ENCODE assay signal across 7 cellular contexts in the genomic region with DNA sequence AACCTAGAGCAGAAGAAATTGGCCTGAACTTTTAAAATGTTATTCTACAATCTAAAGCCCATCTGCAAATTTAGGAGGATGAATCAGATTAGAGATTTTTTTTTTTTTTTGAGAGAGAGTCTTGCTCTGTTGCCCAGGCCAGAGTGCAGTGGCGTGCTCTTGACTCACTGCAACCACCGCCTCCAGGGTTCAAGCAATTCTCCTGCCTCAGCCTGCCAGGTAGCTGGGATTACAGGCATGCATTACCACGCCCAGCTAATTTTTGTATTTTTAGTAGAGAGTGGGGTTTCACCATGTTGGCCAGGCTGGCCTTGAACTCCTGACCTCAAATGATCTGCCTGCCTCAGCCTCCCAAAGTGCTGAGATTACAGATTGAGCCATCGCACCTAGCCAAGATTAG. TPM values are rescaled to one million over a fixed set of nuclear protein-coding genes. Genes with fewer than 3 reads are reported as not detected.
DNase-seq lines count a peak whose midpoint lies in the region; ATAC-seq, FAIRE-seq and TF ChIP-seq lines count a peak whose summit lies in the region.
"Not testable (repeated sequence)": the region's sequence is repeated elsewhere in the genome, so short reads cannot be mapped to it uniquely, and the experiment has no call there.
"Had no signal": no experiment of that assay in that cellular context is flagged by ENCODE, and none has a peak within 500 bp of the region (broad histone marks: within the 10 kb centered on the region; RNA-seq: fewer than 3 reads in every experiment).

No MANE protein-coding gene starts in this region.

- POLR2A ChIA-PET in HEK293 (lab: Yijun Ruan, JAX) = interaction anchor here (1.1 to 1.7 kb wide), 2 partner anchors 13 to 38 kb away, joined by 3 to 7 read pairs; a partner anchor contains a TSS
- POLR2A ChIA-PET in HepG2 (lab: Yijun Ruan, JAX) = interaction anchor here (1.3 kb wide), 1 partner anchor 14 kb away, joined by 3 read pairs; no protein-coding TSS in a partner anchor

- H3K4me2 ChIP-seq in HepG2 (ENCODE audit: low read depth, low read length) = not testable (repeated sequence)

- not testable (repeated sequence) for H3K36me3 ChIP-seq in HEK293 (ENCODE audit: control insufficient read depth in 2 of 2, insufficient read depth in 1 of 2, low read length in 2 of 2); HepG2 (replicated peaks in 1 of 2; ENCODE audit: control insufficient read depth in 1 of 2, insufficient read depth in 2 of 2, low read length in 2 of 2)

- not testable (repeated sequence) for H3K4me3 ChIP-seq in HEK293 (ENCODE audit: low read depth, low read length); HepG2 (replicated peaks in 1 of 3; ENCODE audit: insufficient read depth in 1 of 3, low read depth in 2 of 3, low read length in 3 of 3)

- BruUV-seq in HepG2 (replicated peaks; lab: Mats Ljungman, UMichigan) = not testable (repeated sequence)

- H4K20me1 ChIP-seq in HepG2 (ENCODE audit: insufficient read depth, low read length) = peaks cover 79% of the 10 kb centered on the region

- not testable (repeated sequence) for H3K27ac ChIP-seq in HEK293 (ENCODE audit: extremely low read depth, low read depth, low read length); HepG2 (ENCODE audit: extremely low read length, insufficient read depth, low read length)

- TF ChIP-seq POLR2A in HepG2 (IDR thresholded peaks at IDR 0.05; ENCODE audit: insufficient read depth in 1 of 2, low read depth in 2 of 2, low read length in 2 of 2) = not testable (repeated sequence)

- ATAC-seq in HepG2 = not testable (repeated sequence)

- FAIRE-seq in HepG2 (lab: Jason Lieb, UNC) = not testable (repeated sequence)

- H3K4me1 ChIP-seq in HEK293 (ENCODE audit: control insufficient read depth, insufficient read depth, low read length) (peaks cover 12% of the 10 kb centered on the region), HepG2 (ENCODE audit: insufficient read depth, low read length) (peaks cover 25% of the 10 kb centered on the region)

- not testable (repeated sequence) for TF ChIP-seq CTCF in HEK293 (tag by site-specific recombination; IDR thresholded peaks at IDR 0.05); HepG2 (CRISPR knock-in tag; IDR thresholded peaks at IDR 0.05)

- WGBS in HepG2 (ENCODE audit: low lambda C conversion rate) = 100% methylated on average over 4 of the region's 4 CpGs

- H3K9me3 ChIP-seq in HEK293 (ENCODE audit: control insufficient read depth, insufficient read depth, low read depth, low read length); HepG2 (ENCODE audit: low read length): not testable (repeated sequence)

- in situ Hi-C loops in HepG2 (cut with HindIII; ENCODE audit: extremely low pct_ligation_motif_present, low pct_unique_long_range_greater_than_20kb) = not testable (repeated sequence)

- CTCF ChIA-PET in HEK293 (lab: Yijun Ruan, JAX) = interaction anchor here (0.9 to 2.2 kb wide), 3 partner anchors 12 to 62 kb away, joined by 3 to 10 read pairs (median 4); no protein-coding TSS in a partner anchor
- CTCF ChIA-PET in HepG2 (lab: Yijun Ruan, JAX; ENCODE audit: low intra/inter-chr PET ratio, low total read pairs) = not testable (repeated sequence)

- H3K9ac ChIP-seq in HepG2 (ENCODE audit: insufficient read depth, low read depth, low read length) = not testable (repeated sequence)

- intact Hi-C loops in HepG2 (cut with micrococcal nuclease; ENCODE audit: unreplicated experiment) = not testable (repeated sequence)

- H3K79me2 ChIP-seq in HepG2 (ENCODE audit: insufficient read depth, low read length) = peaks cover 97% of the 10 kb centered on the region

- not testable (repeated sequence) for H3K27me3 ChIP-seq in HepG2 (ENCODE audit: control insufficient read depth in 1 of 2, insufficient read depth in 2 of 2, low read length in 2 of 2)

- not testable (repeated sequence) for DNase-seq in HepG2 (ENCODE audit: low spot score)

- not testable (repeated sequence) for H2AFZ ChIP-seq in HepG2 (ENCODE audit: low read length)

- not testable (repeated sequence) for TF ChIP-seq EP300 in HepG2 (IDR thresholded peaks at IDR 0.05; ENCODE audit: low read depth in 2 of 2, low read length in 2 of 2); HepG2 (CRISPR knock-in tag; IDR thresholded peaks at IDR 0.05; ENCODE audit: borderline replicate concordance)

- TF ChIP-seq RAD21 in HepG2 (CRISPR knock-in tag; IDR thresholded peaks at IDR 0.05) = not testable (repeated sequence)

TF ChIP-seq in HEK293, 187 proteins besides CTCF, POLR2A, EP300 and RAD21:
- TF ChIP-seq ZNF707 (tag by site-specific recombination; IDR thresholded peaks at IDR 0.05) (peak; percentile 61; the same call in 1 of the 2 replicates), ZNF121 (tag by site-specific recombination; IDR thresholded peaks at IDR 0.05) (peak; percentile 71; the same call in 1 of the 2 replicates)

TF ChIP-seq in HepG2, 621 proteins besides CTCF, POLR2A, EP300 and RAD21:
- peak; percentile 49; the same call in 1 of the 2 replicates for TF ChIP-seq ZNF121 (CRISPR knock-in tag; IDR thresholded peaks at IDR 0.05)

RNA-seq across cellular contexts. Expression of a gene that starts 13.3 kb away (rescaled TPM):
- total RNA-seq in HepG2 (2016; rRNA removed; fragmentation: Illumina TruSeq; extraction: Trizol) = 396 and 456 TPM in 2 replicates
- total RNA-seq in HepG2 (2016; cell fraction: cytosol; rRNA removed; fragmentation: Illumina TruSeq; extraction: Trizol; ENCODE audit: low read depth) = 368 and 410 TPM in 2 replicates
- total RNA-seq in HepG2 (2016; cell fraction: insoluble cytoplasmic fraction; rRNA removed; fragmentation: Illumina TruSeq; extraction: Trizol) = 386 and 515 TPM in 2 replicates
- 164 and 175 TPM in 2 replicates for total RNA-seq in HepG2 (2016; cell fraction: membrane; rRNA removed; fragmentation: Illumina TruSeq; extraction: Trizol)
- total RNA-seq in HepG2 (2016; cell fraction: nucleus; rRNA removed; fragmentation: Illumina TruSeq; extraction: Trizol) = 159 and 170 TPM in 2 replicates
- polyA plus RNA-seq in HepG2 (2011; rRNA removed) = 221 and 291 TPM in 2 replicates
- polyA plus RNA-seq in HepG2 (2011; cell fraction: cytosol; rRNA removed) = 171 and 237 TPM in 2 replicates
- 66.6 and 86.3 TPM in 2 replicates for polyA plus RNA-seq in HepG2 (2011; cell fraction: nucleus; rRNA removed)
- polyA plus RNA-seq in HepG2 (2012) = 209 and 241 TPM in 2 replicates
- 67.4 and 75.2 TPM in 2 replicates for polyA plus RNA-seq in HepG2 (2016; cell fraction: cytosol; fragmentation: Illumina TruSeq; extraction: Trizol; ENCODE audit: low read depth)
- 426 and 472 TPM in 2 replicates for polyA plus RNA-seq in HepG2 (2016; cell fraction: insoluble cytoplasmic fraction; fragmentation: Illumina TruSeq; extraction: Trizol; ENCODE audit: low read depth)
- polyA plus RNA-seq in HepG2 (2016; cell fraction: membrane; fragmentation: Illumina TruSeq; extraction: Trizol; ENCODE audit: low read depth) = 74.9 and 81.8 TPM in 2 replicates
- 213 and 215 TPM in 2 replicates for polyA plus RNA-seq in HepG2 (2016; cell fraction: nucleus; fragmentation: Illumina TruSeq; extraction: Trizol; ENCODE audit: insufficient read depth, low read depth)
- 123 and 181 TPM in 2 replicates for polyA minus RNA-seq in HepG2 (2011; rRNA and poly(A)+ RNA removed; ENCODE audit: low replicate concordance)
- 116 and 138 TPM in 2 replicates for polyA minus RNA-seq in HepG2 (2011; cell fraction: cytosol; rRNA and poly(A)+ RNA removed)
- 103 and 120 TPM in 2 replicates for polyA minus RNA-seq in HepG2 (2011; cell fraction: nucleus; rRNA and poly(A)+ RNA removed)

RNA-seq across cellular contexts. Expression of a gene that starts 38.6 kb away (rescaled TPM):
- 2.5 and 5.1 TPM in 2 replicates for total RNA-seq in HepG2 (2016; rRNA removed; fragmentation: Illumina TruSeq; extraction: Trizol)
- 1.5 and 2.1 TPM in 2 replicates for total RNA-seq in HepG2 (2016; cell fraction: cytosol; rRNA removed; fragmentation: Illumina TruSeq; extraction: Trizol; ENCODE audit: low read depth)
- 3.0 and 4.9 TPM in 2 replicates for total RNA-seq in HepG2 (2016; cell fraction: insoluble cytoplasmic fraction; rRNA removed; fragmentation: Illumina TruSeq; extraction: Trizol)
- total RNA-seq in HepG2 (2016; cell fraction: membrane; rRNA removed; fragmentation: Illumina TruSeq; extraction: Trizol) = 2.9 and 3.6 TPM in 2 replicates
- 5.5 and 5.8 TPM in 2 replicates for total RNA-seq in HepG2 (2016; cell fraction: nucleus; rRNA removed; fragmentation: Illumina TruSeq; extraction: Trizol)
- 4.3 and 6.3 TPM in 2 replicates for polyA plus RNA-seq in HepG2 (2011; rRNA removed)
- 3.7 and 5.2 TPM in 2 replicates for polyA plus RNA-seq in HepG2 (2011; cell fraction: cytosol; rRNA removed)
- polyA plus RNA-seq in HepG2 (2011; cell fraction: nucleus; rRNA removed) = 40.9 and 48.7 TPM in 2 replicates
- 3.6 and 6.5 TPM in 2 replicates for polyA plus RNA-seq in HepG2 (2012)
- polyA plus RNA-seq in HepG2 (2016; cell fraction: cytosol; fragmentation: Illumina TruSeq; extraction: Trizol; ENCODE audit: low read depth) = 1.7 and 2.0 TPM in 2 replicates
- polyA plus RNA-seq in HepG2 (2016; cell fraction: insoluble cytoplasmic fraction; fragmentation: Illumina TruSeq; extraction: Trizol; ENCODE audit: low read depth) = 3.6 and 3.7 TPM in 2 replicates
- polyA plus RNA-seq in HepG2 (2016; cell fraction: membrane; fragmentation: Illumina TruSeq; extraction: Trizol; ENCODE audit: low read depth) = 1.8 and 2.1 TPM in 2 replicates
- 13.2 TPM in 2 replicates for polyA plus RNA-seq in HepG2 (2016; cell fraction: nucleus; fragmentation: Illumina TruSeq; extraction: Trizol; ENCODE audit: insufficient read depth, low read depth)
- polyA minus RNA-seq in HepG2 (2011; rRNA and poly(A)+ RNA removed; ENCODE audit: low replicate concordance) = 1.7 and 9.6 TPM in 2 replicates
- 4.3 and 7.4 TPM in 2 replicates for polyA minus RNA-seq in HepG2 (2011; cell fraction: cytosol; rRNA and poly(A)+ RNA removed)
- polyA minus RNA-seq in HepG2 (2011; cell fraction: nucleus; rRNA and poly(A)+ RNA removed) = 8.9 and 12.7 TPM in 2 replicates
- total RNA-seq: CD4-positive, alpha-beta memory T cell; CD4-positive, alpha-beta T cell; CD8-positive, alpha-beta T cell had no signal
- polyA plus RNA-seq: CD4-positive, alpha-beta memory T cell; CD4-positive, CD25-positive, alpha-beta regulatory T cell; CD8-positive, alpha-beta memory T cell had no signal
